3 cellular contexts compared by ENCODE assay signal in genomic region chr21:40191616-40192015, GRCh38.
"Had no signal": no experiment of that assay in that cellular context is flagged by ENCODE, and none has a peak within 500 bp of the region (broad histone marks: within the 10 kb centered on the region; RNA-seq: fewer than 3 reads in every experiment).

No MANE protein-coding gene starts in this region.

- DNase-seq: GDM1, GF-D8 had no signal

- H3K4me3 ChIP-seq: GM12878 had no signal
